ENCODE assay signal across 8 cellular contexts in the genomic region with DNA sequence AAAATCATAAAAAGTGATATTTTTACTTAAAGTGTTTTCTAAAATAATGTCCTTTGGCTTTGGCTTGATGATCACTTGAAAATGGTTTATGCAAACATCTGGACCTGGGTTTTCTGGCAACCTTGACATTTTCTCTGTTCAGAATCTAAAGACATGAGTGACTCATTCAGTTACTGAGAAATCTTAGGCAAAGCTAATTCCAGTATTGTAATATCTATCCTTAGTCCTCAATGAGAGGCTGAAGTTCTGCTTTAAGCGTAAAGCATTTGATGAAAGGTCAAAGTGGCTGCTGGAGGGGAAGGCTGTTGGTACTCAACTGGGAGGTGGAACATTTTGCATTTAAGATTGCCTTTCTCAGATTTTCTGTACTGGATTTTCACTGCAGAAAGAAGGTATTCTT. TPM values are rescaled to one million over a fixed set of nuclear protein-coding genes. Genes with fewer than 3 reads are reported as not detected.
DNase-seq lines count a peak whose midpoint lies in the region; ATAC-seq and TF ChIP-seq lines count a peak whose summit lies in the region.

No MANE protein-coding gene starts in this region.

- TF ChIP-seq CTCF in CD14-positive monocyte (IDR thresholded peaks at IDR 0.05) (no peak), Loucy (conservative IDR thresholded peaks at IDR 0.05; ENCODE audit: low read length) (no peak), cardiac fibroblast (IDR thresholded peaks at IDR 0.05; ENCODE audit: low read depth, low read length) (no peak), natural killer cell (IDR thresholded peaks at IDR 0.05) (no peak), left lung (IDR thresholded peaks at IDR 0.05) (no peak)

- H3K27ac ChIP-seq in left lung: peak overlapping the region in 1 of 2 donors; percentile 97

- no peaks in the 10 kb centered on the region for H3K9me2 ChIP-seq in Loucy (replicated peaks; ENCODE audit: low read depth, low read length)

- H3K9me3 ChIP-seq in Loucy (ENCODE audit: insufficient read depth, low read depth, low read length) (no peaks in the 10 kb centered on the region), left lung (no peaks in the 10 kb centered on the region)

- no peaks in the 10 kb centered on the region for H3K27me3 Mint-ChIP-seq in CD14-positive monocyte (ENCODE audit: low read depth in 3 of 3)
- no peaks in the 10 kb centered on the region for H3K27me3 Mint-ChIP-seq in natural killer cell (ENCODE audit: low read depth in 2 of 2)

- no peak overlapping the region for H2AFZ ChIP-seq in Loucy (ENCODE audit: low read length)

- H3F3A ChIP-seq in Loucy (ENCODE audit: low read depth): no peaks in the 10 kb centered on the region

- no peak overlapping the region for H3K9ac ChIP-seq in Loucy (ENCODE audit: low read depth, low read length, poor library complexity, severe bottlenecking)

- DNase-seq in CD14-positive monocyte (ENCODE audit: low spot score) (no peak), cardiac fibroblast (ENCODE audit: low read depth in 2 of 2) (peak; percentile 45 to 66), natural killer cell (no peak), hippocampal formation (lab: John Stamatoyannopoulos, UW) (no peak), COLO668 (lab: John Stamatoyannopoulos, UW; ENCODE audit: unreplicated experiment) (no peak), left lung (no peak)

- peaks cover 44% of the 10 kb centered on the region for H4K20me1 ChIP-seq in Loucy (ENCODE audit: insufficient read depth, low read length, poor library complexity, severe bottlenecking)

- H3K36me3 Mint-ChIP-seq in CD14-positive monocyte: peaks cover 5 to 9% of the 10 kb centered on the region in 2 donors
- H3K36me3 Mint-ChIP-seq in natural killer cell: no peaks in the 10 kb centered on the region

- H3K9me3 Mint-ChIP-seq in CD14-positive monocyte (peaks cover 0 to 11% (median 2%) of the 10 kb centered on the region in 7 donors), natural killer cell (no peaks in the 10 kb centered on the region)

- H3K4me3 ChIP-seq in Loucy (ENCODE audit: low read length, poor library complexity, severe bottlenecking) (peak overlapping the region; percentile 90), cardiac fibroblast (replicated peaks in 1 of 2; ENCODE audit: low read depth in 2 of 2, low read length in 2 of 2) (peak overlapping the region in 1 of 2 donors; percentile 86), left lung (peak overlapping the region in 1 of 2 donors; percentile 90)

- no peaks in the 10 kb centered on the region for H3K27me3 ChIP-seq in Loucy (ENCODE audit: insufficient read depth, low read length, poor library complexity, severe bottlenecking)
- no peaks in the 10 kb centered on the region for H3K27me3 ChIP-seq in left lung

- H3K27ac Mint-ChIP-seq in CD14-positive monocyte (peak overlapping the region in 3 of 7 donors; percentile 10 to 96 (median 25)), natural killer cell (peak overlapping the region; percentile 85 to 93)

- H3K79me2 ChIP-seq in Loucy (ENCODE audit: insufficient read depth, low read length): peaks cover 69% of the 10 kb centered on the region

- intact Hi-C loops in CD14-positive monocyte (cut with micrococcal nuclease): no loop called here
- intact Hi-C loops in natural killer cell (cut with micrococcal nuclease): loop anchor here (5.0 kb wide), 1 partner anchor 165 kb away; no protein-coding TSS in a partner anchor
- intact Hi-C loops in left lung (cut with DNase I): no loop called here

- peak overlapping the region; percentile 93 for H3K4me2 ChIP-seq in Loucy (ENCODE audit: low read depth, low read length, poor library complexity, severe bottlenecking)

- H3K4me1 ChIP-seq in Loucy (ENCODE audit: insufficient read depth, low read length, poor library complexity, severe bottlenecking) (peaks cover 28% of the 10 kb centered on the region), left lung (peaks cover 21 to 54% of the 10 kb centered on the region in 2 donors)

- H3K4me1 Mint-ChIP-seq in CD14-positive monocyte: peaks cover 68% of the 10 kb centered on the region
- peaks cover 60 to 71% of the 10 kb centered on the region in 2 donors for H3K4me1 Mint-ChIP-seq in natural killer cell

- ATAC-seq in natural killer cell (no peak), left lung (no peak), HG03457 (IDR thresholded peaks at IDR 0.05; ENCODE audit: unreplicated experiment) (no peak)

- H3K36me3 ChIP-seq in Loucy (ENCODE audit: insufficient read depth, low read length) (no peaks in the 10 kb centered on the region), left lung (no peaks in the 10 kb centered on the region)

- H3K4me3 Mint-ChIP-seq in CD14-positive monocyte (peak overlapping the region; percentile 87 to 98), natural killer cell (peak overlapping the region; percentile 88)

RNA-seq across cellular contexts. Expression of a gene that starts 2.3 kb away (rescaled TPM):
- polyA plus RNA-seq in CD14-positive monocyte: 10 to 100 TPM; 20.1 to 23.0 TPM
- total RNA-seq in natural killer cell (10 to 100 TPM; 44.9 to 54.2 (median 50.7) TPM), left lung (10 to 100 TPM; 51.7 to 54.7 TPM)

Comparison
In these comparisons a context has a peak if more than half of its experiments do, and no peak if none do; other contexts are left out.
1. DNase-seq: peak in cardiac fibroblast (2 of 2); none in CD14-positive monocyte (single experiment), natural killer cell (single experiment), hippocampal formation (0 of 2), COLO668 (single experiment) and left lung (0 of 2).